Comparison of ENCODE assay signal across 22 cellular contexts in the genomic region with DNA sequence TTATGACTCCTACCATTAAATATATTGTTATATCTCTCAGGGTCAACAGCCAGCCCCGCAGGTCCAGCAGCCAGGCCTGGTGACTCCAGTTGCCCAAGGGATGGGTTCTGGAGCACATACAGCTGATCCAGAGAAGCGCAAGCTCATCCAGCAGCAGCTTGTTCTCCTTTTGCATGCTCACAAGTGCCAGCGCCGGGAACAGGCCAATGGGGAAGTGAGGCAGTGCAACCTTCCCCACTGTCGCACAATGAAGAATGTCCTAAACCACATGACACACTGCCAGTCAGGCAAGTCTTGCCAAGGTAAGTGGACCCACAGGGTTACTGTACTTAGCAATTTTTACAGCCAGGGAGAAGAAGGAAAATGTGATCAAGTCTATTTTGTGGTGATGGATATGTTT. TPM values are rescaled to one million over a fixed set of nuclear protein-coding genes. Genes with fewer than 3 reads are reported as not detected.
DNase-seq lines count a peak whose midpoint lies in the region; ATAC-seq and TF ChIP-seq lines count a peak whose summit lies in the region.
"Had no signal": no experiment of that assay in that cellular context is flagged by ENCODE, and none has a peak within 500 bp of the region (broad histone marks: within the 10 kb centered on the region; RNA-seq: fewer than 3 reads in every experiment).

No MANE protein-coding gene starts in this region.

- no peaks in the 10 kb centered on the region for H3K9me3 Mint-ChIP-seq in activated T-cell treated with anti-CD3 and anti-CD28 coated beads, Interleukin-2, amount 50 U/mL, for 24 hours
- no peaks in the 10 kb centered on the region for H3K9me3 Mint-ChIP-seq in stimulated activated memory B cell treated with anti-CD40 and anti-IgM and Interleukin-4, amounts not matched to agents 10 μg/mL and 1 μg/mL and 100 μg/mL, for 72 hours
- H3K9me3 Mint-ChIP-seq: endodermal cell, memory B cell, T-cell had no signal

- ATAC-seq in stimulated activated memory B cell treated with anti-CD40 and anti-IgM and Interleukin-4, amounts not matched to agents 10 μg/mL and 1 μg/mL and 100 μg/mL, for 72 hours, result no peak
- ATAC-seq in GM18870 (IDR thresholded peaks at IDR 0.05; ENCODE audit: unreplicated experiment), result no peak
- ATAC-seq: activated CD8-positive, alpha-beta memory T cell treated with anti-CD3 and anti-CD28 coated beads, Interleukin-2, amount 10 ng/mL, durations not matched to agents 7 days and 5 days; gastroesophageal sphincter; T-cell had no signal

- H3K4me3 ChIP-seq in NB4 (ENCODE audit: low read depth, low read length), result no peak overlapping the region
- H3K4me3 ChIP-seq: coronary artery, esophagus squamous epithelium, gastroesophageal sphincter, transverse colon had no signal

- TF ChIP-seq POLR2A in NB4 (IDR thresholded peaks at IDR 0.05; ENCODE audit: extremely low read depth, insufficient read length), result no peak

- no peak overlapping the region for H3K4me3 Mint-ChIP-seq in activated T-cell treated with anti-CD3 and anti-CD28 coated beads, Interleukin-2, amount 50 U/mL, for 24 hours
- H3K4me3 Mint-ChIP-seq in stimulated activated memory B cell treated with anti-CD40 and anti-IgM and Interleukin-4, amounts not matched to agents 10 μg/mL and 1 μg/mL and 100 μg/mL, for 72 hours, result no peak overlapping the region
- H3K4me3 Mint-ChIP-seq: activated CD8-positive, alpha-beta memory T cell treated with anti-CD3 and anti-CD28 coated beads, Interleukin-2, amount 10 ng/mL, durations not matched to agents 7 days and 5 days; endodermal cell; memory B cell; T-cell had no signal

- intact Hi-C loops in cardiac septum (cut with DNase I), result no loop called here

- DNase-seq in activated T-cell treated with anti-CD3 and anti-CD28 coated beads, Interleukin-2, amount 50 U/mL, for 24 hours, result no peak
- DNase-seq in activated T-cell treated with anti-CD3 and anti-CD28 coated beads, Interleukin-2, amount 50 U/mL, for 48 hours, result no peak
- peak; percentile 19 for DNase-seq in NB4 (ENCODE audit: low read depth)
- DNase-seq in cardiac septum (ENCODE audit: low spot score), result peak; percentile 78
- no peak for DNase-seq in NCI-H1092 treated with DMSO at 0.1 percent for 48 hours (lab: John Stamatoyannopoulos, UW)
- DNase-seq in foreskin melanocyte, result no peak
- DNase-seq: activated CD4-positive, alpha-beta T cell treated with anti-CD3 and anti-CD28 coated beads for 4 hours; activated CD8-positive, alpha-beta memory T cell treated with anti-CD3 and anti-CD28 coated beads, Interleukin-2, amount 10 ng/mL, durations not matched to agents 7 days and 5 days; brain microvascular endothelial cell; Calu3; endodermal cell; esophagus squamous epithelium; islet precursor cell; NCI-H2171 treated with DMSO at 0.1 percent for 48 hours; NCI-H69; transverse colon had no signal

- H3K27me3 Mint-ChIP-seq in activated T-cell treated with anti-CD3 and anti-CD28 coated beads, Interleukin-2, amount 50 U/mL, for 24 hours, result no peaks in the 10 kb centered on the region
- no peaks in the 10 kb centered on the region for H3K27me3 Mint-ChIP-seq in stimulated activated memory B cell treated with anti-CD40 and anti-IgM and Interleukin-4, amounts not matched to agents 10 μg/mL and 1 μg/mL and 100 μg/mL, for 72 hours
- H3K27me3 Mint-ChIP-seq: activated CD8-positive, alpha-beta memory T cell treated with anti-CD3 and anti-CD28 coated beads, Interleukin-2, amount 10 ng/mL, durations not matched to agents 7 days and 5 days; memory B cell; T-cell had no signal

- H3K27ac Mint-ChIP-seq in activated T-cell treated with anti-CD3 and anti-CD28 coated beads, Interleukin-2, amount 50 U/mL, for 24 hours, result peak overlapping the region; percentile 24
- peak overlapping the region; percentile 44 for H3K27ac Mint-ChIP-seq in stimulated activated memory B cell treated with anti-CD40 and anti-IgM and Interleukin-4, amounts not matched to agents 10 μg/mL and 1 μg/mL and 100 μg/mL, for 72 hours
- H3K27ac Mint-ChIP-seq: activated CD8-positive, alpha-beta memory T cell treated with anti-CD3 and anti-CD28 coated beads, Interleukin-2, amount 10 ng/mL, durations not matched to agents 7 days and 5 days; endodermal cell; memory B cell; T-cell had no signal

- peaks cover 81% of the 10 kb centered on the region for H3K36me3 Mint-ChIP-seq in activated T-cell treated with anti-CD3 and anti-CD28 coated beads, Interleukin-2, amount 50 U/mL, for 24 hours (ENCODE audit: low read depth)
- peaks cover 45% of the 10 kb centered on the region for H3K36me3 Mint-ChIP-seq in stimulated activated memory B cell treated with anti-CD40 and anti-IgM and Interleukin-4, amounts not matched to agents 10 μg/mL and 1 μg/mL and 100 μg/mL, for 72 hours

- H3K4me1 Mint-ChIP-seq in activated T-cell treated with anti-CD3 and anti-CD28 coated beads, Interleukin-2, amount 50 U/mL, for 24 hours (ENCODE audit: low read depth), result peaks cover 6% of the 10 kb centered on the region
- peaks cover 16% of the 10 kb centered on the region for H3K4me1 Mint-ChIP-seq in stimulated activated memory B cell treated with anti-CD40 and anti-IgM and Interleukin-4, amounts not matched to agents 10 μg/mL and 1 μg/mL and 100 μg/mL, for 72 hours
- H3K4me1 Mint-ChIP-seq: endodermal cell had no signal

- no peak for TF ChIP-seq CTCF in NB4 (IDR thresholded peaks at IDR 0.05; ENCODE audit: low read depth, low read length)

RNA-seq across cellular contexts. Expression of a gene that starts 35.1 kb away (rescaled TPM):
- 35.4 TPM for total RNA-seq in cardiac septum

Comparison
In these comparisons a context has a peak if more than half of its experiments do, and no peak if none do; other contexts are left out.
1. DNase-seq: peak in NB4 (single experiment) and cardiac septum (single experiment); none in activated T-cell treated with anti-CD3 and anti-CD28 coated beads, Interleukin-2, amount 50 U/mL, for 24 hours (single experiment), activated T-cell treated with anti-CD3 and anti-CD28 coated beads, Interleukin-2, amount 50 U/mL, for 48 hours (0 of 2), NCI-H1092 treated with DMSO at 0.1 percent for 48 hours (single experiment) and foreskin melanocyte (single experiment).